16 cellular contexts compared by ENCODE assay signal in the genomic region with DNA sequence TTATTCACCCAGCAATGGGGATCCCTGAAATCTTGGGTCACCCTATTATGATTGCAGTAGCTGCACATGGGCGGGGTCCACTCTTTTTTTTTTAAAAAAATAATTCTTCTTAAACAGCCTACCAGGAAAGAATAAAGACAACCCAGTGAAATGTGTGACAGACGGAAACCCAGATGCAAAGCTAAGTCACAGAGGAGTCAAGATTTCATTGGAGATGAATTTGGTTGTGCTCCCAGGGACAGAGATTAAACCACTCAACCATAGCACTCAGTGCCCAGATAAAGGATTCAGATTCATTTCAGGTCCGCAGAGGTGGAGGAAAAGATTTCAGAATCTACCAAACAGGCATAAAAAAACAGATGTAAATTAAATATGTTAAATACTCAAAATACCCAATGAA.
DNase-seq lines count a peak whose midpoint lies in the region; ATAC-seq, FAIRE-seq and TF ChIP-seq lines count a peak whose summit lies in the region.
"Had no signal": no experiment of that assay in that cellular context is flagged by ENCODE, and none has a peak within 500 bp of the region (broad histone marks: within the 10 kb centered on the region; RNA-seq: fewer than 3 reads in every experiment).

No MANE protein-coding gene starts in this region.

- H3K4me3 ChIP-seq in SK-N-SH (ENCODE audit: low read depth in 2 of 2, low read length in 1 of 2) (no peak overlapping the region), osteoblast (ENCODE audit: insufficient read depth, low read length) (no peak overlapping the region)
- H3K4me3 ChIP-seq: BLaER1 treated with 17β-estradiol and CSF1 and Interleukin-3, amounts not matched to agents 10 nM and 100 nM had no signal

- CTCF ChIA-PET in SK-N-SH (lab: Yijun Ruan, JAX): no interaction called here

- no peaks in the 10 kb centered on the region for H3F3A ChIP-seq in SK-N-SH (replicated peaks; ENCODE audit: insufficient read depth)

- no peak for ATAC-seq in SK-N-SH treated with all-trans-retinoic acid at 6 μM for 48 hours
- ATAC-seq: CD8-positive, alpha-beta T cell had no signal

- H4K20me1 ChIP-seq in SK-N-SH (ENCODE audit: insufficient read depth): no peaks in the 10 kb centered on the region
- H4K20me1 ChIP-seq in osteoblast (ENCODE audit: insufficient read depth, low read length): no peaks in the 10 kb centered on the region
- H4K20me1 ChIP-seq: BLaER1 treated with 17β-estradiol and CSF1 and Interleukin-3, amounts not matched to agents 10 nM and 100 nM had no signal

- TF ChIP-seq CTCF in SK-N-SH (IDR thresholded peaks at IDR 0.05) (no peak), glutamatergic neuron (IDR thresholded peaks at IDR 0.05; ENCODE audit: partially characterized antibody, unreplicated experiment) (no peak), osteoblast (IDR thresholded peaks at IDR 0.05; ENCODE audit: extremely low read depth, low read depth, low read length) (no peak), chondrocyte (IDR thresholded peaks at IDR 0.05) (no peak)

- H3K27me3 ChIP-seq in SK-N-SH (ENCODE audit: insufficient read depth) (no peaks in the 10 kb centered on the region), osteoblast (ENCODE audit: insufficient read depth, low read length) (no peaks in the 10 kb centered on the region)
- H3K27me3 ChIP-seq: BLaER1 treated with 17β-estradiol and CSF1 and Interleukin-3, amounts not matched to agents 10 nM and 100 nM had no signal

- H3K9me3 ChIP-seq in SK-N-SH (no peaks in the 10 kb centered on the region), osteoblast (ENCODE audit: low read depth, low read length) (no peaks in the 10 kb centered on the region)

- H3K4me1 Mint-ChIP-seq in glutamatergic neuron (ENCODE audit: low read depth, unreplicated experiment): peaks cover 14% of the 10 kb centered on the region
- H3K4me1 Mint-ChIP-seq in chondrocyte (ENCODE audit: low read depth): peaks cover 14% of the 10 kb centered on the region
- H3K4me1 Mint-ChIP-seq: B cell had no signal

- no peak overlapping the region for H2AFZ ChIP-seq in SK-N-SH (ENCODE audit: low read depth)
- H2AFZ ChIP-seq in osteoblast (ENCODE audit: low read length): no peak overlapping the region

- H3K36me3 ChIP-seq in SK-N-SH (replicated peaks in 1 of 2; ENCODE audit: control insufficient read depth in 1 of 2, insufficient read depth in 2 of 2, low read length in 1 of 2) (no peaks in the 10 kb centered on the region), osteoblast (ENCODE audit: insufficient read depth, low read length) (peaks cover 3% of the 10 kb centered on the region)
- H3K36me3 ChIP-seq: BLaER1 treated with 17β-estradiol and CSF1 and Interleukin-3, amounts not matched to agents 10 nM and 100 nM had no signal

- POLR2A ChIA-PET in SK-N-SH (lab: Yijun Ruan, JAX): no interaction called here

- H3K4me3 Mint-ChIP-seq in glutamatergic neuron (ENCODE audit: unreplicated experiment): peak overlapping the region; percentile 13
- H3K4me3 Mint-ChIP-seq in chondrocyte (ENCODE audit: unreplicated experiment): no peak overlapping the region
- H3K4me3 Mint-ChIP-seq: B cell; CD8-positive, alpha-beta T cell; H9 had no signal

- H3K9me3 Mint-ChIP-seq in glutamatergic neuron (ENCODE audit: unreplicated experiment) (peaks cover 2% of the 10 kb centered on the region), chondrocyte (ENCODE audit: low read depth) (no peaks in the 10 kb centered on the region)
- H3K9me3 Mint-ChIP-seq: CD8-positive, alpha-beta T cell; H9 had no signal

- TF ChIP-seq EP300 in SK-N-SH (IDR thresholded peaks at IDR 0.05; ENCODE audit: borderline replicate concordance in 1 of 2, low read depth in 1 of 2, low read length in 1 of 2): peak in 1 of 2 experiments; percentile 61; a peak in 1 of 4 replicates

- peak overlapping the region in 1 of 2 experiments; percentile 86; a peak in 2 of 4 replicates for H3K27ac ChIP-seq in SK-N-SH (ENCODE audit: low read depth in 2 of 2, low read length in 1 of 2)
- no peak overlapping the region for H3K27ac ChIP-seq in osteoblast (ENCODE audit: low read depth, low read length)
- H3K27ac ChIP-seq: BLaER1 treated with 17β-estradiol and CSF1 and Interleukin-3, amounts not matched to agents 10 nM and 100 nM had no signal

- WGBS in SK-N-SH (ENCODE audit: low lambda C conversion rate): 45% methylated on average over 3 of the region's 3 CpGs

- H3K9me2 ChIP-seq in SK-N-SH: no peaks in the 10 kb centered on the region

- H3K36me3 Mint-ChIP-seq in glutamatergic neuron (ENCODE audit: unreplicated experiment) (no peaks in the 10 kb centered on the region), chondrocyte (ENCODE audit: low read depth) (peaks cover 3% of the 10 kb centered on the region)
- H3K36me3 Mint-ChIP-seq: CD8-positive, alpha-beta T cell had no signal

- H3K4me1 ChIP-seq in SK-N-SH (ENCODE audit: control insufficient read depth in 1 of 2, insufficient read depth in 2 of 2, low read depth in 1 of 2, low read length in 1 of 2): peaks cover 0 to 18% of the 10 kb centered on the region in 2 experiments; a peak in 2 of 4 replicates
- no peaks in the 10 kb centered on the region for H3K4me1 ChIP-seq in osteoblast (ENCODE audit: insufficient read depth, low read length)

- no peaks in the 10 kb centered on the region for H3K79me2 ChIP-seq in SK-N-SH (ENCODE audit: insufficient read depth)
- H3K79me2 ChIP-seq in osteoblast (ENCODE audit: insufficient read depth, low read length): peaks cover 43% of the 10 kb centered on the region

- FAIRE-seq in RCC 7860 (lab: Jason Lieb, UNC): peak; percentile 87
- FAIRE-seq: G401.6, GM12891, GM19239, H1, HTR-8/SVneo had no signal

- no peak overlapping the region for H3K4me2 ChIP-seq in SK-N-SH
- H3K4me2 ChIP-seq in osteoblast (ENCODE audit: insufficient read depth, low read length): no peak overlapping the region
- H3K4me2 ChIP-seq: BLaER1 treated with 17β-estradiol and CSF1 and Interleukin-3, amounts not matched to agents 10 nM and 100 nM had no signal

- H3K27ac Mint-ChIP-seq in glutamatergic neuron (ENCODE audit: unreplicated experiment) (peak overlapping the region; percentile 62), chondrocyte (ENCODE audit: unreplicated experiment) (no peak overlapping the region)
- H3K27ac Mint-ChIP-seq: B cell; CD8-positive, alpha-beta T cell; H9 had no signal

- H3K9ac ChIP-seq in SK-N-SH: no peak overlapping the region
- H3K9ac ChIP-seq: BLaER1 treated with 17β-estradiol and CSF1 and Interleukin-3, amounts not matched to agents 10 nM and 100 nM had no signal

- TF ChIP-seq RAD21 in SK-N-SH (IDR thresholded peaks at IDR 0.05; ENCODE audit: low read length): peak; percentile 23

- DNase-seq in SK-N-SH (peak; percentile 47), RCC 7860 (ENCODE audit: low spot score) (no peak), glutamatergic neuron (no peak), osteoblast (ENCODE audit: insufficient read length, low spot score, missing footprints) (no peak), chondrocyte (ENCODE audit: low spot score) (no peak)
- DNase-seq: Calu3; CD8-positive, alpha-beta T cell; H9 had no signal

- H3K27me3 Mint-ChIP-seq in glutamatergic neuron (ENCODE audit: unreplicated experiment) (no peaks in the 10 kb centered on the region), chondrocyte (ENCODE audit: low read depth) (no peaks in the 10 kb centered on the region)
- H3K27me3 Mint-ChIP-seq: B cell had no signal

TF ChIP-seq in SK-N-SH treated with all-trans-retinoic acid at 6 μM for 48 hours, 23 proteins besides CTCF, POLR2A, EP300 and RAD21:
- TF ChIP-seq TOX (CRISPR knock-in tag; IDR thresholded peaks at IDR 0.05; ENCODE audit: borderline replicate concordance): no peak
- TF ChIP-seq SNAI2 (CRISPR knock-in tag; IDR thresholded peaks at IDR 0.05): no peak
- TF ChIP-seq ZNF8 (CRISPR knock-in tag; IDR thresholded peaks at IDR 0.05): no peak
- no peak for TF ChIP-seq OSR1 (CRISPR knock-in tag; IDR thresholded peaks at IDR 0.05)
TF ChIP-seq in SK-N-SH treated with all-trans-retinoic acid at 6 μM for 48 hours: peak in this region for 0.
